8 cellular contexts compared by ENCODE assay signal in genomic region chr19:44113784-44114390, GRCh38. TPM values are rescaled to one million over a fixed set of nuclear protein-coding genes. Genes with fewer than 3 reads are reported as not detected.
A peak's percentile ranks its signal among the peaks of the same experiment; 100 is the strongest.
DNase-seq lines count a peak whose midpoint lies in the region; ATAC-seq and TF ChIP-seq lines count a peak whose summit lies in the region.

No MANE protein-coding gene starts in this region.

- H3K4me1 Mint-ChIP-seq in activated B cell treated with CpG ODN at 0.5 μM for 24 hours: peaks cover 31% of the 10 kb centered on the region

- H3K27ac ChIP-seq in prostate gland: peak overlapping the region; percentile 65 to 72

- TF ChIP-seq CTCF in activated B cell treated with CpG ODN at 0.5 μM for 24 hours (IDR thresholded peaks at IDR 0.05) (no peak), foreskin fibroblast (IDR thresholded peaks at IDR 0.05; ENCODE audit: low read depth, low read length) (no peak), prostate gland (IDR thresholded peaks at IDR 0.05) (no peak)

- no peak for TF ChIP-seq POLR2A in prostate gland (IDR thresholded peaks at IDR 0.05)

- H3K36me3 ChIP-seq in prostate gland: peaks cover 0 to 7% of the 10 kb centered on the region in 2 donors

- no peaks in the 10 kb centered on the region for H3K27me3 ChIP-seq in prostate gland (replicated peaks; ENCODE audit: insufficient read depth)

- H3K4me1 ChIP-seq in prostate gland (replicated peaks): no peaks in the 10 kb centered on the region

- H3K36me3 Mint-ChIP-seq in activated B cell treated with CpG ODN at 0.5 μM for 24 hours (ENCODE audit: low read depth): peaks cover 38% of the 10 kb centered on the region

- ATAC-seq in HG02885 (IDR thresholded peaks at IDR 0.05; ENCODE audit: poor library complexity, unreplicated experiment) (peak; percentile 2), activated B cell treated with CpG ODN at 0.5 μM for 24 hours (ENCODE audit: low read depth) (peak; percentile 11)

- POLR2A ChIA-PET in activated B cell treated with CpG ODN at 0.5 μM for 24 hours (lab: Charles Lee): interaction anchor here (1.1 to 2.6 kb wide), 3 partner anchors 19 to 178 kb away, joined by 4 to 19 read pairs (median 9); partner anchors contain the start of genes ZNF224, ZNF226 and ZNF45

- DNase-seq in ELR (ENCODE audit: low read depth) (peak; percentile 20), activated B cell treated with CpG ODN at 0.5 μM for 24 hours (peak; percentile 18), foreskin fibroblast (no peak), prostate gland (ENCODE audit: low spot score) (peak; percentile 4), pons (ENCODE audit: low spot score) (no peak), GF-D8 (lab: John Stamatoyannopoulos, UW) (no peak), SIG-M5 (lab: John Stamatoyannopoulos, UW) (no peak)

- peak overlapping the region; percentile 83 for H3K27ac Mint-ChIP-seq in activated B cell treated with CpG ODN at 0.5 μM for 24 hours

- no peaks in the 10 kb centered on the region for H3K27me3 Mint-ChIP-seq in activated B cell treated with CpG ODN at 0.5 μM for 24 hours

- peaks cover 10% of the 10 kb centered on the region for H3K9me3 Mint-ChIP-seq in activated B cell treated with CpG ODN at 0.5 μM for 24 hours

- peak overlapping the region; percentile 97 for H3K4me3 Mint-ChIP-seq in activated B cell treated with CpG ODN at 0.5 μM for 24 hours

- no peaks in the 10 kb centered on the region for H3K9me3 ChIP-seq in prostate gland

- peak overlapping the region; percentile 66 to 97 for H3K4me3 ChIP-seq in foreskin fibroblast (ENCODE audit: low read depth in 1 of 2, low read length in 2 of 2)
- H3K4me3 ChIP-seq in prostate gland: peak overlapping the region; percentile 72

- CTCF ChIA-PET in activated B cell treated with CpG ODN at 0.5 μM for 24 hours (lab: Charles Lee): interaction anchor here (0.8 kb wide), 1 partner anchor 19 kb away, joined by 3 read pairs; no protein-coding TSS in a partner anchor

- WGBS in prostate gland: 3% methylated on average over 18 of the region's 18 CpGs

- intact Hi-C loops in activated B cell treated with CpG ODN at 0.5 μM for 24 hours (cut with micrococcal nuclease) (loop anchor here (1.0 to 5.0 kb wide), 10 partner anchors 20 to 287 kb away; partner anchors contain the start of genes ZNF224, ZNF226, ZNF227 and ZNF230), prostate gland (cut with DNase I) (loop anchor here (5.0 kb wide), 2 partner anchors 53 to 98 kb away; partner anchors contain the start of genes ZNF226 and ZNF227)

RNA-seq across cellular contexts. Expression of gene ZNF225, which starts 0.7 kb away (rescaled TPM):
- total RNA-seq in activated B cell treated with CpG ODN at 0.5 μM for 24 hours: 7.9 and 9.2 TPM in 2 replicates
- 1 to 10 TPM; 3.0 to 4.9 TPM for total RNA-seq in prostate gland

RNA-seq across cellular contexts. Expression of gene ZNF224, which starts 19.7 kb away (rescaled TPM):
- 49.2 and 53.3 TPM in 2 replicates for total RNA-seq in activated B cell treated with CpG ODN at 0.5 μM for 24 hours
- total RNA-seq in prostate gland: 10 to 100 TPM; 15.7 to 27.4 TPM

RNA-seq across cellular contexts. Expression of gene ZNF234, which starts 27.5 kb away (rescaled TPM):
- total RNA-seq in activated B cell treated with CpG ODN at 0.5 μM for 24 hours (14.8 and 18.8 TPM in 2 replicates), prostate gland (1 to 10 TPM; 5.6 to 7.0 TPM)

RNA-seq across cellular contexts. Expression of gene ZNF284, which starts 41.9 kb away (rescaled TPM):
- 2.1 and 2.3 TPM in 2 replicates for total RNA-seq in activated B cell treated with CpG ODN at 0.5 μM for 24 hours
- total RNA-seq in prostate gland: 1 to 10 TPM; 1.3 to 1.8 TPM

RNA-seq across cellular contexts. Expression of gene ZNF226, which starts 51.0 kb away (rescaled TPM):
- total RNA-seq in activated B cell treated with CpG ODN at 0.5 μM for 24 hours: 37.7 and 38.3 TPM in 2 replicates
- total RNA-seq in prostate gland: 10 to 100 TPM; 35.9 to 48.4 TPM

Comparison
In these comparisons a context has a peak if more than half of its experiments do, and no peak if none do; other contexts are left out.
1. DNase-seq: peak in ELR (single experiment), activated B cell treated with CpG ODN at 0.5 μM for 24 hours (single experiment) and prostate gland (single experiment); none in foreskin fibroblast (0 of 2), pons (single experiment), GF-D8 (single experiment) and SIG-M5 (single experiment).